ENCODE assay signal across 17 cellular contexts in the genomic region with DNA sequence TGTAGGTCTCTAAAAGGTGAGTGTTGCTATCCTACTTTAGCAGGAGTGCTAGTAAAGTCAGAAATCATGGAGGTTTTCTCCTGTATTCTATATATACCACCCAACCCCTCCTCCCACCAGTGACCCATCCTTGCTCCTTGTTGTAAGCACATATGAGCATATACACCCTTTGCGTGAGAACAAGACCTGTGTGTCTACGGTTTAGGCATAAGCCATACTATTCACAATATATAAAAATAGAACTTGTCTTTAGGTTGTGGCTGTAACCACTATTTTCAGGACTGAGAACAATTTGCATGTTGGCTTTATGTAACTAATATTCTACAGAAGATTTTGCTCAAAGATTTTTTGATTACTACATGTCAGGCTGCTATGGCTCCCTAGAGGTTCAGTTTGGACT. TPM values are rescaled to one million over a fixed set of nuclear protein-coding genes. Genes with fewer than 3 reads are reported as not detected.
A peak's percentile ranks its signal among the peaks of the same experiment; 100 is the strongest.
DNase-seq lines count a peak whose midpoint lies in the region; ATAC-seq, FAIRE-seq and TF ChIP-seq lines count a peak whose summit lies in the region.
"Had no signal": no experiment of that assay in that cellular context is flagged by ENCODE, and none has a peak within 500 bp of the region (broad histone marks: within the 10 kb centered on the region; RNA-seq: fewer than 3 reads in every experiment).

No MANE protein-coding gene starts in this region.

- peaks cover 0 to 21% of the 10 kb centered on the region in 2 experiments; a peak in 2 of 4 replicates for H3K36me3 ChIP-seq in GM12878 (ENCODE audit: control insufficient read depth in 2 of 2, insufficient read depth in 2 of 2, low read length in 1 of 2)
- peaks cover 26% of the 10 kb centered on the region for H3K36me3 ChIP-seq in effector memory CD4-positive, alpha-beta T cell (ENCODE audit: control insufficient read depth, insufficient read depth, low read length)

- 89% methylated on average over 2 of the region's 2 CpGs for WGBS in GM12878 (ENCODE audit: insufficient coverage, insufficient replicate concordance, low lambda C conversion rate, missing lambda C conversion rate)

- no peaks in the 10 kb centered on the region for H3K9me3 ChIP-seq in GM12878 (replicated peaks; ENCODE audit: control insufficient read depth, insufficient read depth, low read length)
- no peaks in the 10 kb centered on the region for H3K9me3 ChIP-seq in effector memory CD4-positive, alpha-beta T cell (ENCODE audit: control insufficient read depth, low read length)
- H3K9me3 ChIP-seq: gastrocnemius medialis, left lung had no signal

- TF ChIP-seq EP300 in GM12878 (IDR thresholded peaks at IDR 0.05; ENCODE audit: borderline replicate concordance in 1 of 2, control insufficient read depth in 1 of 2, low read depth in 2 of 2, low read length in 2 of 2): peak in 1 of 2 experiments; percentile 25; a peak in 1 of 4 replicates

- no peak overlapping the region for H3K4me3 ChIP-seq in GM12878
- H3K4me3 ChIP-seq in effector memory CD4-positive, alpha-beta T cell (ENCODE audit: insufficient read depth, low read depth, low read length, poor library complexity, severe bottlenecking): no peak overlapping the region
- H3K4me3 ChIP-seq: gastrocnemius medialis, left lung had no signal

- TF ChIP-seq RAD21 in GM12878 (IDR thresholded peaks at IDR 0.05; ENCODE audit: insufficient read depth, low read depth, low read length): no peak

- no peak for TF ChIP-seq CTCF in GM12878 (IDR thresholded peaks at IDR 0.05 in 2 of 3, conservative IDR thresholded peaks at IDR 0.05 in 1 of 3; ENCODE audit: control insufficient read depth in 2 of 3, extremely low read depth in 1 of 3, insufficient read depth in 1 of 3, low read depth in 3 of 3, low read length in 3 of 3)

- CTCF ChIA-PET in GM12878 (lab: Yijun Ruan, JAX): interaction anchor here (1.2 to 2.2 kb wide), 3 partner anchors 75 to 84 kb away, joined by 3 to 5 read pairs (median 3); no protein-coding TSS in a partner anchor

- no peak overlapping the region for H3K27ac ChIP-seq in GM12878 (ENCODE audit: control insufficient read depth, insufficient read depth)
- H3K27ac ChIP-seq in effector memory CD4-positive, alpha-beta T cell (ENCODE audit: insufficient read depth, low read length, poor library complexity, severe bottlenecking): no peak overlapping the region
- H3K27ac ChIP-seq: gastrocnemius medialis, left lung had no signal

- SMC1A ChIA-PET in GM12878 (lab: Charles Lee; ENCODE audit: uncharacterized antibody, unreplicated experiment): interaction anchor here (0.7 to 1.8 kb wide), 3 partner anchors 39 to 74 kb away, joined by 3 to 7 read pairs (median 3); partner anchors contain the start of gene NGLY1

- intact Hi-C loops in GM12878 (cut with micrococcal nuclease; ENCODE audit: unreplicated experiment): loop anchor here (5.0 kb wide), 1 partner anchor 57 kb away; no protein-coding TSS in a partner anchor

- in situ Hi-C loops in GM12878 (cut with MboI): no loop called here

- DNase-seq in GM12878 (ENCODE audit: low read depth, low spot score) (no peak), activated gamma-delta T cell (lab: John Stamatoyannopoulos, UW) (no peak)
- DNase-seq in effector memory CD4-positive, alpha-beta T cell: no peak
- DNase-seq in stimulated activated CD8-positive, alpha-beta memory T cell treated with anti-CD3 and anti-CD28 coated beads, Interleukin-4, amount 100 ng/mL, for 48 hours: no peak
- DNase-seq: activated CD4-positive, alpha-beta T cell treated with anti-CD3 and anti-CD28 coated beads for 4 hours; activated naive CD4-positive, alpha-beta T cell treated with anti-CD3 and anti-CD28 coated beads, Interleukin-2, amount 50 U/mL, for 16 hours; gastrocnemius medialis; KG1; left lung; NCI-H1092; NCI-H2081 treated with DMSO at 0.1 percent for 48 hours; NCI-H524 treated with DMSO at 0.1 percent for 48 hours; PC-3; retina had no signal

- no peaks in the 10 kb centered on the region for H4K20me1 ChIP-seq in GM12878 (ENCODE audit: control insufficient read depth, insufficient read depth)

- no peak overlapping the region for H2AFZ ChIP-seq in GM12878 (ENCODE audit: control insufficient read depth, low read depth, low read length)

- no peaks in the 10 kb centered on the region for H3K79me2 ChIP-seq in GM12878 (ENCODE audit: control insufficient read depth, insufficient read depth, low read length)

- H3K9ac ChIP-seq in GM12878 (ENCODE audit: control insufficient read depth, insufficient read depth, low read length): no peak overlapping the region

- H3K4me1 ChIP-seq in GM12878 (ENCODE audit: control insufficient read depth, insufficient read depth, low read length): peaks cover 9% of the 10 kb centered on the region
- H3K4me1 ChIP-seq in effector memory CD4-positive, alpha-beta T cell (ENCODE audit: control insufficient read depth, insufficient read depth, low read length, poor library complexity, severe bottlenecking): no peaks in the 10 kb centered on the region
- H3K4me1 ChIP-seq: gastrocnemius medialis, left lung had no signal

- H3K27me3 ChIP-seq in GM12878 (replicated peaks in 1 of 2; ENCODE audit: control insufficient read depth in 2 of 2, insufficient read depth in 2 of 2, low read length in 1 of 2): no peaks in the 10 kb centered on the region
- no peaks in the 10 kb centered on the region for H3K27me3 ChIP-seq in effector memory CD4-positive, alpha-beta T cell (replicated peaks; ENCODE audit: control insufficient read depth, insufficient read depth, low read length, poor library complexity, severe bottlenecking)
- H3K27me3 ChIP-seq: gastrocnemius medialis, left lung had no signal

- RAD21 ChIA-PET in GM12878 (lab: Charles Lee; ENCODE audit: unreplicated experiment): no interaction called here

- ATAC-seq in GM18873 (IDR thresholded peaks at IDR 0.05; ENCODE audit: low FRiP score, unreplicated experiment) (peak; percentile 76), GM21576 (IDR thresholded peaks at IDR 0.05; ENCODE audit: unreplicated experiment) (peak; percentile 63), HG03135 (IDR thresholded peaks at IDR 0.05; ENCODE audit: unreplicated experiment) (peak; percentile 65), GM12878 (peak; percentile 78)
- ATAC-seq: gastrocnemius medialis, left lung, PC-3 had no signal

- no TSS peak for BruUV-seq in GM12878 (replicated peaks; lab: Mats Ljungman, UMichigan)

- POLR2A ChIA-PET in GM12878 (lab: Charles Lee): no interaction called here

- TF ChIP-seq POLR2A in GM12878 (IDR thresholded peaks at IDR 0.05; ENCODE audit: low read depth, low read length): no peak

- FAIRE-seq in GM12878 (lab: Jason Lieb, UNC): no peak

- H3K4me2 ChIP-seq in GM12878 (ENCODE audit: control insufficient read depth, insufficient read depth): peak overlapping the region; percentile 22; the same call in 1 of the 2 replicates

TF ChIP-seq in GM12878, 131 proteins besides CTCF, POLR2A, EP300 and RAD21 (continues in another document):
- TF ChIP-seq MEF2B (IDR thresholded peaks at IDR 0.05; ENCODE audit: partially characterized antibody, poor library complexity, severe bottlenecking) (peak; percentile 40), RUNX3 (IDR thresholded peaks at IDR 0.05; ENCODE audit: low read length) (peak; percentile 33)

RNA-seq across cellular contexts. Expression of gene TOP2B, which starts 59.1 kb away (rescaled TPM):
- 273 and 283 TPM in 2 replicates for total RNA-seq in GM12878 (2013; cell fraction: nucleolus; rRNA removed)
- total RNA-seq in GM12878 (2014; rRNA removed): 89.9 and 113 TPM in 2 replicates
- total RNA-seq in GM12878 (2014; rRNA removed; fragmentation: Illumina TruSeq; extraction: Trizol): 130 and 138 TPM in 2 replicates
- 111 and 116 TPM in 2 replicates for total RNA-seq in GM12878 (2021)
- 54.1 TPM for polyA plus RNA-seq in GM12878 (2011; ENCODE audit: low read depth)
- 119 and 187 TPM in 2 replicates for polyA plus RNA-seq in GM12878 (2011; rRNA removed)
- 23.5 and 32.6 TPM in 2 replicates for polyA plus RNA-seq in GM12878 (2011; cell fraction: cytosol; rRNA removed)
- polyA plus RNA-seq in GM12878 (2011; cell fraction: nucleus; rRNA removed): 63.5 and 80.6 TPM in 2 replicates
- polyA plus RNA-seq in GM12878 (2012): 65.7 and 75.4 TPM in 2 replicates
- polyA plus RNA-seq in GM12878 (2014; fragmentation: Illumina TruSeq; extraction: Trizol): 134 and 183 TPM in 2 replicates
- 10 to 100 TPM; 34.2 to 57.5 TPM for polyA plus RNA-seq in GM12878 (2014; fragmentation: Nextera tagmentation; extraction: Ambion mirVana)
- polyA plus RNA-seq in GM12878 (2014; rRNA removed): 68.2 and 76.8 TPM in 2 replicates
- polyA plus RNA-seq in GM12878 (2016; fragmentation: Nextera tagmentation; extraction: Ambion mirVana): 10 to 100 TPM; 28.6 to 69.9 TPM
- 53.8 and 72.5 TPM in 2 replicates for polyA minus RNA-seq in GM12878 (2011; rRNA and poly(A)+ RNA removed)
- 34.5 and 41.5 TPM in 2 replicates for polyA minus RNA-seq in GM12878 (2011; cell fraction: cytosol; rRNA and poly(A)+ RNA removed)
- 59.5 and 79.5 TPM in 2 replicates for polyA minus RNA-seq in GM12878 (2011; cell fraction: nucleus; rRNA and poly(A)+ RNA removed)

RNA-seq across cellular contexts. Expression of gene NGLY1, which starts 59.4 kb away (rescaled TPM):
- 268 and 273 TPM in 2 replicates for total RNA-seq in GM12878 (2013; cell fraction: nucleolus; rRNA removed)
- total RNA-seq in GM12878 (2014; rRNA removed) (39.5 and 48.4 TPM in 2 replicates), GM12878 (2014; rRNA removed; fragmentation: Illumina TruSeq; extraction: Trizol) (54.0 and 57.4 TPM in 2 replicates), GM12878 (2021) (44.6 and 47.7 TPM in 2 replicates)
- polyA plus RNA-seq in GM12878 (2011; ENCODE audit: low read depth): 29.0 TPM
- polyA plus RNA-seq in GM12878 (2011; rRNA removed) (54.0 and 78.5 TPM in 2 replicates), GM12878 (2014; fragmentation: Illumina TruSeq; extraction: Trizol) (46.3 and 57.7 TPM in 2 replicates), GM12878 (2014; fragmentation: Nextera tagmentation; extraction: Ambion mirVana) (10 to 100 TPM; 29.8 to 32.2 TPM), GM12878 (2014; rRNA removed) (27.5 and 33.8 TPM in 2 replicates), GM12878 (2016; fragmentation: Nextera tagmentation; extraction: Ambion mirVana) (10 to 100 TPM; 60.2 to 73.5 TPM)
- polyA plus RNA-seq in GM12878 (2011; cell fraction: cytosol; rRNA removed): 22.4 and 31.4 TPM in 2 replicates
- polyA plus RNA-seq in GM12878 (2011; cell fraction: nucleus; rRNA removed): 38.1 and 39.8 TPM in 2 replicates
- 49.8 and 58.0 TPM in 2 replicates for polyA plus RNA-seq in GM12878 (2012)
- 41.5 and 47.8 TPM in 2 replicates for polyA minus RNA-seq in GM12878 (2011; rRNA and poly(A)+ RNA removed)
- polyA minus RNA-seq in GM12878 (2011; cell fraction: cytosol; rRNA and poly(A)+ RNA removed): 19.2 and 19.6 TPM in 2 replicates
- polyA minus RNA-seq in GM12878 (2011; cell fraction: nucleus; rRNA and poly(A)+ RNA removed): 73.1 and 100 TPM in 2 replicates
